ENCODE assay signal across 31 cellular contexts in genomic region chr6:85706272-85706671, GRCh38.
"Had no signal": no experiment of that assay in that cellular context is flagged by ENCODE, and none has a peak within 500 bp of the region (broad histone marks: within the 10 kb centered on the region; RNA-seq: fewer than 3 reads in every experiment).

No MANE protein-coding gene starts in this region.

- H3K9me3 ChIP-seq: gastrocnemius medialis had no signal

- H3K36me3 ChIP-seq: brain microvascular endothelial cell, gastrocnemius medialis, heart left ventricle, WERI-Rb-1 had no signal

- H3K9me3 Mint-ChIP-seq: activated CD8-positive, alpha-beta T cell treated with anti-CD3 and anti-CD28 coated beads for 36 hours; activated T-cell treated with anti-CD3 and anti-CD28 coated beads, Interleukin-2, amount 50 U/mL, for 4 hours; activated T-helper 17 cell treated with anti-CD3 and anti-CD28 coated beads, Interleukin-2, amount 50 U/mL, for 72 hours; central memory CD8-positive, alpha-beta T cell had no signal

- H3K27ac ChIP-seq: brain microvascular endothelial cell, coronary artery, epithelial cell of prostate, gastrocnemius medialis, heart left ventricle, WERI-Rb-1 had no signal

- H3K4me1 ChIP-seq: gastrocnemius medialis, heart left ventricle had no signal

- H3K4me1 Mint-ChIP-seq: activated B cell treated with CpG ODN at 0.5 μM for 24 hours; activated T-helper 17 cell treated with anti-CD3 and anti-CD28 coated beads, Interleukin-2, amount 50 U/mL, for 72 hours; central memory CD8-positive, alpha-beta T cell; T-cell had no signal

- H3K27me3 ChIP-seq: brain microvascular endothelial cell, gastrocnemius medialis, heart left ventricle had no signal

- ATAC-seq: activated CD4-positive, CD25-positive, alpha-beta regulatory T cell treated with anti-CD3 and anti-CD28 coated beads, Interleukin-2, amount 50 U/mL, for 24 hours; activated CD8-positive, alpha-beta T cell treated with anti-CD3 and anti-CD28 coated beads for 36 hours; activated T-helper 17 cell treated with anti-CD3 and anti-CD28 coated beads, Interleukin-2, amount 50 U/mL, for 72 hours; gastrocnemius medialis; heart left ventricle; T-cell had no signal

- H3K27ac Mint-ChIP-seq: activated B cell treated with CpG ODN at 0.5 μM for 24 hours; activated CD8-positive, alpha-beta T cell treated with anti-CD3 and anti-CD28 coated beads for 36 hours; activated naive CD8-positive, alpha-beta T cell; activated T-helper 17 cell treated with anti-CD3 and anti-CD28 coated beads, Interleukin-2, amount 50 U/mL, for 72 hours; T-cell; T-helper 1 cell treated with Interleukin-12 subunit alpha and Interleukin-12 subunit beta and Interleukin-4 antibody, amounts not matched to agents 30 μg/mL and 1 μg/mL, for 36 hours; T-helper 2 cell treated with Interferon-gamma antibody and Interleukin-4, amounts not matched to agents 5 μg/mL and 100 μg/mL, for 36 hours had no signal

- H3K36me3 Mint-ChIP-seq: activated naive CD8-positive, alpha-beta T cell; T-cell had no signal

- H3K27me3 Mint-ChIP-seq: activated CD8-positive, alpha-beta T cell treated with anti-CD3 and anti-CD28 coated beads for 36 hours; activated naive CD8-positive, alpha-beta T cell; activated T-helper 17 cell treated with anti-CD3 and anti-CD28 coated beads, Interleukin-2, amount 50 U/mL, for 72 hours; central memory CD8-positive, alpha-beta T cell; T-cell had no signal

- H3K4me3 Mint-ChIP-seq: activated B cell treated with CpG ODN at 0.5 μM for 24 hours; activated CD8-positive, alpha-beta T cell treated with anti-CD3 and anti-CD28 coated beads for 36 hours; activated naive CD8-positive, alpha-beta T cell; activated T-cell treated with anti-CD3 and anti-CD28 coated beads, Interleukin-2, amount 50 U/mL, for 4 hours; activated T-helper 17 cell treated with anti-CD3 and anti-CD28 coated beads, Interleukin-2, amount 50 U/mL, for 72 hours; central memory CD8-positive, alpha-beta T cell; T-cell; T-helper 1 cell treated with Interleukin-12 subunit alpha and Interleukin-12 subunit beta and Interleukin-4 antibody, amounts not matched to agents 30 μg/mL and 1 μg/mL, for 36 hours; T-helper 2 cell treated with Interferon-gamma antibody and Interleukin-4, amounts not matched to agents 5 μg/mL and 100 μg/mL, for 36 hours had no signal

- H3K4me3 ChIP-seq: coronary artery, gastrocnemius medialis, heart left ventricle had no signal

- DNase-seq: activated B cell treated with CpG ODN at 0.5 μM for 24 hours; activated CD4-positive, alpha-beta T cell treated with anti-CD3 and anti-CD28 coated beads for 48 hours; activated CD4-positive, alpha-beta T cell treated with anti-CD3 and anti-CD28 coated beads, Interleukin-2, amount 50 U/mL, for 1 hour; activated CD4-positive, alpha-beta T cell treated with anti-CD3 and anti-CD28 coated beads, Interleukin-2, amount 50 U/mL, for 48 hours; activated CD8-positive, alpha-beta memory T cell treated with anti-CD3 and anti-CD28 coated beads for 24 hours; activated CD8-positive, alpha-beta T cell treated with anti-CD3 and anti-CD28 coated beads for 36 hours; activated effector memory CD4-positive, alpha-beta T cell treated with Interleukin-2 at 50 U/mL for 16 hours; activated gamma-delta T cell treated with Interleukin-2 at 50 U/mL for 16 hours; activated naive CD4-positive, alpha-beta T cell treated with anti-CD3 and anti-CD28 coated beads, Interleukin-2, amount 50 U/mL, for 16 hours; activated naive CD4-positive, alpha-beta T cell treated with Interleukin-2 at 50 U/mL for 16 hours; activated T-cell treated with anti-CD3 and anti-CD28 coated beads, Interleukin-2, amount 50 U/mL, for 4 hours; amniotic stem cell; anterior cingulate cortex; brain microvascular endothelial cell; dermis blood vessel endothelial cell; effector CD8-positive, alpha-beta T cell; foreskin fibroblast; gastrocnemius medialis; glutamatergic neuron; heart left ventricle; T-cell; T1000; WERI-Rb-1 had no signal
